1 cellular context compared by ENCODE assay signal in genomic region chr4:113957961-113958360, GRCh38.
TF ChIP-seq lines count a peak whose summit lies in the region.

No MANE protein-coding gene starts in this region.

TF ChIP-seq in A549, 52 proteins besides CTCF, POLR2A, EP300 and RAD21 (continued from another document):
- TF ChIP-seq MAX (IDR thresholded peaks at IDR 0.05) (no peak), HEYL (CRISPR knock-in tag; IDR thresholded peaks at IDR 0.05) (no peak), SREBF2 (IDR thresholded peaks at IDR 0.05) (no peak)
